In genomic region chr11:95483339-95483738, GRCh38 we compare ENCODE assay signal across 20 cellular contexts.
DNase-seq lines count a peak whose midpoint lies in the region; ATAC-seq, FAIRE-seq and TF ChIP-seq lines count a peak whose summit lies in the region.
"Had no signal": no experiment of that assay in that cellular context is flagged by ENCODE, and none has a peak within 500 bp of the region (broad histone marks: within the 10 kb centered on the region; RNA-seq: fewer than 3 reads in every experiment).

No MANE protein-coding gene starts in this region.

- intact Hi-C loops in esophagus squamous epithelium (cut with DNase I): no loop called here

- no peak overlapping the region for H3K14ac ChIP-seq in mesenchymal stem cell (ENCODE audit: low read length in 2 of 2)

- no peak overlapping the region for H2BK12ac ChIP-seq in mesenchymal stem cell (ENCODE audit: low read length in 2 of 2)

- H3K27ac ChIP-seq in mesenchymal stem cell (ENCODE audit: low read length, poor library complexity, severe bottlenecking) (no peak overlapping the region), esophagus squamous epithelium (no peak overlapping the region)

- no peak overlapping the region for H3K4ac ChIP-seq in mesenchymal stem cell (ENCODE audit: low read depth in 1 of 2, low read length in 2 of 2)

- 85% methylated on average over 2 of the region's 4 CpGs for WGBS in mesenchymal stem cell
- whole genome bisulfite sequencing in esophagus squamous epithelium, 2 donors: 75 to 89% methylated on average over 4 of the region's 4 CpGs

- no peaks in the 10 kb centered on the region for H3K36me3 Mint-ChIP-seq in immature natural killer cell
- H3K36me3 Mint-ChIP-seq: CD14-positive monocyte; CD8-positive, alpha-beta T cell had no signal

- H3K36me3 ChIP-seq in mesenchymal stem cell (ENCODE audit: control insufficient read depth in 1 of 2, insufficient read depth in 2 of 2, low read depth in 1 of 2, low read length in 2 of 2): no peaks in the 10 kb centered on the region
- H3K36me3 ChIP-seq in esophagus squamous epithelium: no peaks in the 10 kb centered on the region

- no peak overlapping the region for H2AK5ac ChIP-seq in mesenchymal stem cell (ENCODE audit: low read length, severe bottlenecking)

- H2BK5ac ChIP-seq in mesenchymal stem cell (ENCODE audit: low read depth, low read length, poor library complexity, severe bottlenecking): no peak overlapping the region

- H3K9ac ChIP-seq in mesenchymal stem cell (ENCODE audit: low read length): peak overlapping the region; percentile 12

- H2BK120ac ChIP-seq in mesenchymal stem cell (ENCODE audit: low read depth, low read length): no peak overlapping the region

- H2BK15ac ChIP-seq in mesenchymal stem cell (ENCODE audit: low read depth, poor library complexity, severe bottlenecking): no peak overlapping the region

- no peak overlapping the region for H3K23ac ChIP-seq in mesenchymal stem cell (ENCODE audit: low read length in 2 of 2)

- ATAC-seq in HG02610 (IDR thresholded peaks at IDR 0.05; ENCODE audit: unreplicated experiment) (no peak), HG03196 (IDR thresholded peaks at IDR 0.05; ENCODE audit: unreplicated experiment) (no peak)
- ATAC-seq: CD8-positive, alpha-beta T cell; HCT116; HepG2 had no signal

- no peak overlapping the region for H2AFZ ChIP-seq in mesenchymal stem cell (ENCODE audit: low read depth, low read length)

- no peaks in the 10 kb centered on the region for H3K79me1 ChIP-seq in mesenchymal stem cell (replicated peaks; ENCODE audit: low read length, poor library complexity, severe bottlenecking)

- H3K9me3 ChIP-seq in mesenchymal stem cell (ENCODE audit: control insufficient read depth, low read length): no peaks in the 10 kb centered on the region
- H3K9me3 ChIP-seq in esophagus squamous epithelium: no peaks in the 10 kb centered on the region

- no peak overlapping the region for H3K18ac ChIP-seq in mesenchymal stem cell (ENCODE audit: low read depth in 1 of 2, low read length in 2 of 2)

- H3K27me3 Mint-ChIP-seq in immature natural killer cell (ENCODE audit: low read depth in 3 of 3): peaks cover 0 to 2% (median 0%) of the 10 kb centered on the region in 3 donors

- no peak for TF ChIP-seq POLR2A in esophagus squamous epithelium (IDR thresholded peaks at IDR 0.05)

- DNase-seq in GM03348 (ENCODE audit: low spot score) (peak; percentile 57), mesenchymal stem cell (no peak), immature natural killer cell (no peak), esophagus squamous epithelium (lab: John Stamatoyannopoulos, UW) (no peak)
- DNase-seq: CD8-positive, alpha-beta T cell; COR-L47; DMS153; DMS79 treated with DMSO at 0.1 percent for 48 hours; GDM1 had no signal

- H3K4me3 ChIP-seq in mesenchymal stem cell (ENCODE audit: insufficient read depth in 1 of 2, low read depth in 1 of 2, low read length in 2 of 2) (no peak overlapping the region), esophagus squamous epithelium (no peak overlapping the region)

- H3K4me2 ChIP-seq in mesenchymal stem cell (ENCODE audit: low read length, poor library complexity, severe bottlenecking): no peak overlapping the region

- H3K27me3 ChIP-seq in mesenchymal stem cell (ENCODE audit: control insufficient read depth in 1 of 2, insufficient read depth in 1 of 2, low read length in 2 of 2) (no peaks in the 10 kb centered on the region), esophagus squamous epithelium (no peaks in the 10 kb centered on the region)

- H3K27ac Mint-ChIP-seq in immature natural killer cell: no peak overlapping the region
- H3K27ac Mint-ChIP-seq: CD8-positive, alpha-beta T cell had no signal

- FAIRE-seq in endometrium (lab: Jason Lieb, UNC): peak; percentile 15
- FAIRE-seq: A204.1, D721Med, GM19239, H54, HepG2, HTR-8/SVneo had no signal

- no peaks in the 10 kb centered on the region for H3K9me3 Mint-ChIP-seq in immature natural killer cell
- H3K9me3 Mint-ChIP-seq: CD8-positive, alpha-beta T cell had no signal

- H3K4me1 ChIP-seq in mesenchymal stem cell (ENCODE audit: control insufficient read depth, insufficient read depth, low read depth, low read length): no peaks in the 10 kb centered on the region
- peaks cover 0 to 35% (median 4%) of the 10 kb centered on the region in 3 donors for H3K4me1 ChIP-seq in esophagus squamous epithelium

- no peak overlapping the region for H4K8ac ChIP-seq in mesenchymal stem cell (ENCODE audit: low read length)

- H3K4me1 Mint-ChIP-seq in immature natural killer cell: no peaks in the 10 kb centered on the region
- H3K4me1 Mint-ChIP-seq: CD14-positive monocyte had no signal

- TF ChIP-seq CTCF in esophagus squamous epithelium (IDR thresholded peaks at IDR 0.05): no peak

- H3K4me3 Mint-ChIP-seq in immature natural killer cell: no peak overlapping the region
- H3K4me3 Mint-ChIP-seq: CD14-positive monocyte; CD8-positive, alpha-beta T cell had no signal

- no peak overlapping the region for H4K91ac ChIP-seq in mesenchymal stem cell (ENCODE audit: low read length)
